23 cellular contexts compared by ENCODE assay signal in genomic region chr4:24517676-24518075, GRCh38.
"Had no signal": no experiment of that assay in that cellular context is flagged by ENCODE, and none has a peak within 500 bp of the region (broad histone marks: within the 10 kb centered on the region; RNA-seq: fewer than 3 reads in every experiment).

No MANE protein-coding gene starts in this region.

- H3K36me3 Mint-ChIP-seq: natural killer cell had no signal

- H3K9me3 Mint-ChIP-seq: natural killer cell; stimulated activated effector memory CD8-positive, alpha-beta T cell treated with anti-CD3 and anti-CD28 coated beads, Interleukin-12 subunit alpha, Interleukin-12 subunit beta, amount 100 ng/mL, for 72 hours had no signal

- H3K36me3 ChIP-seq: gastrocnemius medialis, ovary, thyroid gland had no signal

- ATAC-seq: esophagus mucosa, heart left ventricle, left lobe of liver, natural killer cell had no signal

- H2AFZ ChIP-seq: hepatocyte had no signal

- H3K4me2 ChIP-seq: hepatocyte, smooth muscle cell had no signal

- FAIRE-seq: colon, kidney had no signal

- H3K27ac Mint-ChIP-seq: stimulated activated effector memory CD8-positive, alpha-beta T cell treated with anti-CD3 and anti-CD28 coated beads, Interleukin-12 subunit alpha, Interleukin-12 subunit beta, amount 100 ng/mL, for 72 hours had no signal

- H3K27ac ChIP-seq: epithelial cell of prostate, heart left ventricle, ovary, thyroid gland had no signal

- H3K4me3 ChIP-seq: dorsolateral prefrontal cortex, gastrocnemius medialis, heart left ventricle, hepatocyte, ovary, smooth muscle cell, stomach, thyroid gland had no signal

- DNase-seq: dorsolateral prefrontal cortex; effector CD4-positive, alpha-beta T cell; foreskin fibroblast; gastrocnemius medialis; heart left ventricle; kidney; natural killer cell; occipital lobe; ovary; stimulated activated CD4-positive, alpha-beta T cell treated with anti-CD3 and anti-CD28 coated beads, Interleukin-12 subunit alpha, Interleukin-12 subunit beta, amount 100 ng/mL, for 4 hours; stimulated activated CD4-positive, alpha-beta T cell treated with anti-CD3 and anti-CD28 coated beads, Interleukin-1b, Interleukin-23, amount 100 ng/mL, for 48 hours; stimulated activated CD4-positive, alpha-beta T cell treated with anti-CD3 and anti-CD28 coated beads, Interleukin-4, amount 100 ng/mL, for 24 hours; stimulated activated naive CD4-positive, alpha-beta T cell treated with Interleukin-2 at 50 U/mL for 16 hours; stomach; thyroid gland; trophoblast cell had no signal

- H3K4me3 Mint-ChIP-seq: natural killer cell; stimulated activated effector memory CD8-positive, alpha-beta T cell treated with anti-CD3 and anti-CD28 coated beads, Interleukin-12 subunit alpha, Interleukin-12 subunit beta, amount 100 ng/mL, for 72 hours had no signal

- H3K27me3 ChIP-seq: dorsolateral prefrontal cortex, gastrocnemius medialis, heart left ventricle, hepatocyte, ovary, stomach, thyroid gland had no signal

- H3K9me3 ChIP-seq: gastrocnemius medialis, heart left ventricle, ovary, stomach, thyroid gland had no signal
